ENCODE assay signal across 11 cellular contexts in the genomic region with DNA sequence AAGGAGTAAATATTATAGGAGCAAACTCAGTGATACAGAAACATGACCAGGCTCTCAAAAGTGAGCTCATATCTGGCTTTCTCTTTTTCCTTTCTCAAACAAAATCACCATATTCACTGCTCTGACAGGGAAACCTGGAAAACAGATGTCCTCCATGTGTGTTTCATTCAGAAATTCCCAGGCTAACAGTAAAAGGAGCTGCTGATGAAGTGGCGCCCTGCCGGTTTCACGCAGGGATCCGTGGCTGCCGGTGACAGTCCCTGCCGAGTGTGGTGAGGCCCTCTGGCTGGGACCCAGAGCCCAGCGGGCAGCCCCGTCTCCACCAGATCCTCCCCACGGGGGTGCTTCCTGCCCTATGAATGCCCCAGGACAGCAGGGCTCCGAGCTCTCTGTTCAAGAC.
DNase-seq lines count a peak whose midpoint lies in the region; ATAC-seq and TF ChIP-seq lines count a peak whose summit lies in the region.
"Had no signal": no experiment of that assay in that cellular context is flagged by ENCODE, and none has a peak within 500 bp of the region (broad histone marks: within the 10 kb centered on the region; RNA-seq: fewer than 3 reads in every experiment).

No MANE protein-coding gene starts in this region.

- H3K4me1 ChIP-seq in body of pancreas, result peaks cover 12% of the 10 kb centered on the region
- H3K4me1 ChIP-seq: lower lobe of right lung had no signal

- DNase-seq in COR-L47 (lab: John Stamatoyannopoulos, UW) (peak; percentile 96), NCI-H1092 treated with DMSO at 0.1 percent for 48 hours (lab: John Stamatoyannopoulos, UW) (peak; percentile 94), body of pancreas (peak; percentile 64 to 82 (median 76)), myocyte (ENCODE audit: low read depth) (peak; percentile 29), left lobe of liver (ENCODE audit: low spot score) (no peak), NCI-H524 (lab: John Stamatoyannopoulos, UW) (no peak), T-helper 2 cell (no peak)
- no peak for DNase-seq in stimulated activated naive CD8-positive, alpha-beta T cell treated with anti-CD3 and anti-CD28 coated beads, Interleukin-15, Interleukin-2, amounts not matched to agents 100 U/mL and 50 U/mL, for 24 hours
- DNase-seq: activated gamma-delta T cell treated with Interleukin-2 at 50 U/mL for 16 hours, DND-41, lower lobe of right lung had no signal

- peak; percentile 90 for ATAC-seq in body of pancreas
- ATAC-seq in stimulated activated naive CD8-positive, alpha-beta T cell treated with anti-CD3 and anti-CD28 coated beads, Interleukin-15, Interleukin-2, amounts not matched to agents 100 U/mL and 50 U/mL, for 24 hours, result no peak
- ATAC-seq in left lobe of liver, result no peak

- TF ChIP-seq CTCF in body of pancreas (IDR thresholded peaks at IDR 0.05), result peak in 1 of 7 experiments; percentile 2

- H3K36me3 ChIP-seq in body of pancreas (replicated peaks in 1 of 2; ENCODE audit: insufficient read depth in 1 of 2, low read depth in 2 of 2), result no peaks in the 10 kb centered on the region
- H3K36me3 ChIP-seq: lower lobe of right lung had no signal

- peak overlapping the region; percentile 59 to 72 (median 71) for H3K27ac ChIP-seq in body of pancreas
- H3K27ac ChIP-seq: lower lobe of right lung had no signal

- intact Hi-C loops in body of pancreas (cut with DNase I), result no loop called here

- WGBS in body of pancreas, 2 donors, result 21 to 25% methylated on average over 10 of the region's 10 CpGs

- no peak for TF ChIP-seq POLR2A in body of pancreas (IDR thresholded peaks at IDR 0.05)

- no peaks in the 10 kb centered on the region for H3K27me3 ChIP-seq in body of pancreas

- no peak overlapping the region for H3K4me3 ChIP-seq in body of pancreas
- H3K4me3 ChIP-seq: lower lobe of right lung had no signal

- no peaks in the 10 kb centered on the region for H3K9me3 ChIP-seq in body of pancreas
- H3K9me3 ChIP-seq: lower lobe of right lung had no signal

Comparison
In these comparisons a context has a peak if more than half of its experiments do, and no peak if none do; other contexts are left out.
1. DNase-seq: peak in COR-L47 (single experiment), NCI-H1092 treated with DMSO at 0.1 percent for 48 hours (single experiment), body of pancreas (4 of 4) and myocyte (single experiment); none in stimulated activated naive CD8-positive, alpha-beta T cell treated with anti-CD3 and anti-CD28 coated beads, Interleukin-15, Interleukin-2, amounts not matched to agents 100 U/mL and 50 U/mL, for 24 hours (single experiment), left lobe of liver (single experiment), NCI-H524 (0 of 2) and T-helper 2 cell (0 of 5).